27 cellular contexts compared by ENCODE assay signal in genomic region chr18:34583895-34584294, GRCh38.
"Had no signal": no experiment of that assay in that cellular context is flagged by ENCODE, and none has a peak within 500 bp of the region (broad histone marks: within the 10 kb centered on the region; RNA-seq: fewer than 3 reads in every experiment).

No MANE protein-coding gene starts in this region.

- H2AFZ ChIP-seq: hepatocyte had no signal

- H3K4me3 ChIP-seq: hepatocyte, left lung, lower lobe of right lung, ovary, right atrium auricular region, right lobe of liver, smooth muscle cell, stomach, testis, thyroid gland, transverse colon, upper lobe of left lung, vagina had no signal

- H3K27me3 ChIP-seq: hepatocyte, left lung, ovary, right atrium auricular region, right lobe of liver, stomach, testis, thyroid gland, transverse colon, upper lobe of left lung, vagina had no signal

- H3K4me3 Mint-ChIP-seq: immature natural killer cell; mesothelial cell of epicardium; naive B cell; natural killer cell; nephron progenitor cell; stimulated activated naive B cell treated with anti-CD40 and anti-IgM and Interleukin-4, amounts not matched to agents 10 μg/mL and 1 μg/mL and 100 μg/mL, for 72 hours had no signal

- H3K4me1 ChIP-seq: left lung, lower lobe of right lung, right atrium auricular region, right lobe of liver, stomach, testis, thyroid gland, transverse colon, upper lobe of left lung, vagina had no signal

- H3K4me2 ChIP-seq: hepatocyte, smooth muscle cell had no signal

- H3K36me3 Mint-ChIP-seq: naive B cell; natural killer cell; stimulated activated naive B cell treated with anti-CD40 and anti-IgM and Interleukin-4, amounts not matched to agents 10 μg/mL and 1 μg/mL and 100 μg/mL, for 72 hours had no signal

- ATAC-seq: left colon; left lung; lower lobe of right lung; natural killer cell; right lobe of liver; stimulated activated naive B cell treated with anti-CD40 and anti-IgM and Interleukin-4, amounts not matched to agents 10 μg/mL and 1 μg/mL and 100 μg/mL, for 72 hours; stimulated activated naive CD8-positive, alpha-beta T cell treated with anti-CD3 and anti-CD28 coated beads, Interleukin-15, Interleukin-2, amounts not matched to agents 100 U/mL and 50 U/mL, for 24 hours had no signal

- H3K27ac ChIP-seq: hepatocyte, left lung, lower lobe of right lung, ovary, right atrium auricular region, right lobe of liver, stomach, testis, thyroid gland, transverse colon, upper lobe of left lung, vagina had no signal

- H3K36me3 ChIP-seq: left lung, lower lobe of right lung, ovary, right atrium auricular region, right lobe of liver, stomach, thyroid gland, transverse colon, upper lobe of left lung, vagina had no signal

- H3K9me3 ChIP-seq: left lung, lower lobe of right lung, ovary, right lobe of liver, testis, thyroid gland, transverse colon, upper lobe of left lung, vagina had no signal

- H3K27me3 Mint-ChIP-seq: naive B cell; progenitor cell of endocrine pancreas; stimulated activated naive B cell treated with anti-CD40 and anti-IgM and Interleukin-4, amounts not matched to agents 10 μg/mL and 1 μg/mL and 100 μg/mL, for 72 hours had no signal

- H3K4me1 Mint-ChIP-seq: immature natural killer cell; mesothelial cell of epicardium; naive B cell; natural killer cell; nephron progenitor cell; stimulated activated naive B cell treated with anti-CD40 and anti-IgM and Interleukin-4, amounts not matched to agents 10 μg/mL and 1 μg/mL and 100 μg/mL, for 72 hours had no signal

- DNase-seq: immature natural killer cell; kidney; left colon; left lung; lower lobe of right lung; mammary epithelial cell; mesenchymal stem cell; naive B cell; natural killer cell; nephron progenitor cell; ovary; right lobe of liver; stimulated activated CD4-positive, alpha-beta T cell treated with anti-CD3 and anti-CD28 coated beads, Interleukin-1b, Interleukin-23, amount 100 ng/mL, for 48 hours; stimulated activated CD4-positive, alpha-beta T cell treated with anti-CD3 and anti-CD28 coated beads, Interleukin-2, amount 100 ng/mL, for 48 hours; stimulated activated naive B cell treated with anti-CD40 and anti-IgM and Interleukin-4, amounts not matched to agents 10 μg/mL and 1 μg/mL and 100 μg/mL, for 72 hours; stimulated activated naive CD8-positive, alpha-beta T cell treated with anti-CD3 and anti-CD28 coated beads, Interleukin-15, Interleukin-2, amounts not matched to agents 100 U/mL and 50 U/mL, for 24 hours; stomach; testis; thyroid gland; transverse colon; upper lobe of left lung had no signal

- H3K27ac Mint-ChIP-seq: immature natural killer cell; mesothelial cell of epicardium; naive B cell; natural killer cell; nephron progenitor cell; progenitor cell of endocrine pancreas; stimulated activated naive B cell treated with anti-CD40 and anti-IgM and Interleukin-4, amounts not matched to agents 10 μg/mL and 1 μg/mL and 100 μg/mL, for 72 hours had no signal

- H3K79me2 ChIP-seq: hepatocyte had no signal
